Comparison of ENCODE assay signal across 2 cellular contexts in the genomic region with DNA sequence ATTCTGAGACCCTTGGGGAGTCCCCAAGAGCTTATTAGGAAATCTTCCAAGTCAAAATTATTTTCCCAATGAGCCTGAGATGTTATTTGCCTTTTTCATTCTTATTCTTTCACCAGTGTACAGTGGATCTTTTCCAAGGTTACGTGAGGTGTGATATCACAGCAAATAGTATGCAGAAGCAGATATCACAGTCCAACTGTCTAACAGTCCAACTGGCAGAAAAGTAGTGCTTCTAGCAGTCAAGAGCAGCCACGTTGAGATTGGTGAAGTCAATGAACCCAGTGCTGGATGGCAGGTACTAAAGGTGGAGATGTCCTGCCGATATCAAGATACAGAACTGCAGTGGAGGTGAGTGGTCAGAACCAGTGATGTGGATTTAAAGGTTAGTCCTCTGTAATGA.
TF ChIP-seq lines count a peak whose summit lies in the region.

No MANE protein-coding gene starts in this region.

TF ChIP-seq in liver, 16 proteins besides CTCF, POLR2A, EP300 and RAD21 (continued from another document):
- TF ChIP-seq, protein P1, sequence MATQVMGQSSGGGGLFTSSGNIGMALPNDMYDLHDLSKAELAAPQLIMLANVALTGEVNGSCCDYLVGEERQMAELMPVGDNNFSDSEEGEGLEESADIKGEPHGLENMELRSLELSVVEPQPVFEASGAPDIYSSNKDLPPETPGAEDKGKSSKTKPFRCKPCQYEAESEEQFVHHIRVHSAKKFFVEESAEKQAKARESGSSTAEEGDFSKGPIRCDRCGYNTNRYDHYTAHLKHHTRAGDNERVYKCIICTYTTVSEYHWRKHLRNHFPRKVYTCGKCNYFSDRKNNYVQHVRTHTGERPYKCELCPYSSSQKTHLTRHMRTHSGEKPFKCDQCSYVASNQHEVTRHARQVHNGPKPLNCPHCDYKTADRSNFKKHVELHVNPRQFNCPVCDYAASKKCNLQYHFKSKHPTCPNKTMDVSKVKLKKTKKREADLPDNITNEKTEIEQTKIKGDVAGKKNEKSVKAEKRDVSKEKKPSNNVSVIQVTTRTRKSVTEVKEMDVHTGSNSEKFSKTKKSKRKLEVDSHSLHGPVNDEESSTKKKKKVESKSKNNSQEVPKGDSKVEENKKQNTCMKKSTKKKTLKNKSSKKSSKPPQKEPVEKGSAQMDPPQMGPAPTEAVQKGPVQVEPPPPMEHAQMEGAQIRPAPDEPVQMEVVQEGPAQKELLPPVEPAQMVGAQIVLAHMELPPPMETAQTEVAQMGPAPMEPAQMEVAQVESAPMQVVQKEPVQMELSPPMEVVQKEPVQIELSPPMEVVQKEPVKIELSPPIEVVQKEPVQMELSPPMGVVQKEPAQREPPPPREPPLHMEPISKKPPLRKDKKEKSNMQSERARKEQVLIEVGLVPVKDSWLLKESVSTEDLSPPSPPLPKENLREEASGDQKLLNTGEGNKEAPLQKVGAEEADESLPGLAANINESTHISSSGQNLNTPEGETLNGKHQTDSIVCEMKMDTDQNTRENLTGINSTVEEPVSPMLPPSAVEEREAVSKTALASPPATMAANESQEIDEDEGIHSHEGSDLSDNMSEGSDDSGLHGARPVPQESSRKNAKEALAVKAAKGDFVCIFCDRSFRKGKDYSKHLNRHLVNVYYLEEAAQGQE (IDR thresholded peaks at IDR 0.05) = no peak
- TF ChIP-seq HNF4G (IDR thresholded peaks at IDR 0.05) = no peak
- TF ChIP-seq YY1 (IDR thresholded peaks at IDR 0.05) = no peak

TF ChIP-seq in HepG2, 621 proteins besides CTCF, POLR2A, EP300 and RAD21 (continued from another document):
- TF ChIP-seq, protein P1 (IDR thresholded peaks at IDR 0.05; ENCODE audit: borderline replicate concordance in 1 of 2, low read depth in 1 of 2, low read length in 2 of 2) = no peak
- no peak for TF ChIP-seq NR3C1 (CRISPR knock-in tag; IDR thresholded peaks at IDR 0.05)
